11 cellular contexts compared by ENCODE assay signal in genomic region chr9:106753155-106753671, GRCh38.
DNase-seq lines count a peak whose midpoint lies in the region; ATAC-seq, FAIRE-seq and TF ChIP-seq lines count a peak whose summit lies in the region.
"Had no signal": no experiment of that assay in that cellular context is flagged by ENCODE, and none has a peak within 500 bp of the region (broad histone marks: within the 10 kb centered on the region; RNA-seq: fewer than 3 reads in every experiment).

No MANE protein-coding gene starts in this region.

- no peak overlapping the region for H3K27ac Mint-ChIP-seq in progenitor cell of endocrine pancreas
- H3K27ac Mint-ChIP-seq: activated T-helper 17 cell treated with anti-CD3 and anti-CD28 coated beads, Interleukin-2, amount 50 U/mL, for 72 hours had no signal

- DNase-seq in HTR-8/SVneo (ENCODE audit: insufficient read length, low spot score) (no peak), mucosa of descending colon (peak in 1 of 3 donors; percentile 7), progenitor cell of endocrine pancreas (ENCODE audit: low spot score, unreplicated experiment) (no peak), RKO (ENCODE audit: low spot score) (no peak), SIG-M5 (lab: John Stamatoyannopoulos, UW) (no peak), lower leg skin (ENCODE audit: low spot score in 2 of 2) (no peak)

- H3K9me3 Mint-ChIP-seq in progenitor cell of endocrine pancreas (ENCODE audit: low read depth), result no peaks in the 10 kb centered on the region

- no peak overlapping the region for H3K4me3 Mint-ChIP-seq in progenitor cell of endocrine pancreas (ENCODE audit: low read depth)
- H3K4me3 Mint-ChIP-seq: activated T-helper 17 cell treated with anti-CD3 and anti-CD28 coated beads, Interleukin-2, amount 50 U/mL, for 72 hours had no signal

- no peaks in the 10 kb centered on the region for H3K9me3 ChIP-seq in mucosa of descending colon
- H3K9me3 ChIP-seq: vagina had no signal

- H3K27me3 Mint-ChIP-seq in progenitor cell of endocrine pancreas, result peaks cover 5% of the 10 kb centered on the region
- H3K27me3 Mint-ChIP-seq: activated T-helper 17 cell treated with anti-CD3 and anti-CD28 coated beads, Interleukin-2, amount 50 U/mL, for 72 hours had no signal

- TF ChIP-seq CTCF in mucosa of descending colon (IDR thresholded peaks at IDR 0.05) (no peak), progenitor cell of endocrine pancreas (IDR thresholded peaks at IDR 0.05; ENCODE audit: unreplicated experiment) (no peak), lower leg skin (IDR thresholded peaks at IDR 0.05) (no peak)

- no peaks in the 10 kb centered on the region for H3K36me3 Mint-ChIP-seq in progenitor cell of endocrine pancreas (ENCODE audit: insufficient read depth)

- H3K4me3 ChIP-seq in mucosa of descending colon, result no peak overlapping the region
- no peak overlapping the region for H3K4me3 ChIP-seq in lower leg skin (ENCODE audit: low read depth, poor library complexity, severe bottlenecking)
- H3K4me3 ChIP-seq: skin epidermis, vagina had no signal

- H3K4me1 Mint-ChIP-seq in progenitor cell of endocrine pancreas (ENCODE audit: low read depth), result peaks cover 13% of the 10 kb centered on the region
- H3K4me1 Mint-ChIP-seq: activated T-helper 17 cell treated with anti-CD3 and anti-CD28 coated beads, Interleukin-2, amount 50 U/mL, for 72 hours had no signal

- 62 to 77% methylated on average over 4 of the region's 4 CpGs for WGBS in lower leg skin, 2 donors

- no peaks in the 10 kb centered on the region for H3K36me3 ChIP-seq in mucosa of descending colon (ENCODE audit: low read depth)
- H3K36me3 ChIP-seq: vagina had no signal

- FAIRE-seq in HTR-8/SVneo (lab: Jason Lieb, UNC), result peak; percentile 48

- no peaks in the 10 kb centered on the region for H3K4me1 ChIP-seq in mucosa of descending colon (ENCODE audit: low read depth)
- H3K4me1 ChIP-seq: vagina had no signal

- TF ChIP-seq POLR2A in lower leg skin (IDR thresholded peaks at IDR 0.05), result no peak

- ATAC-seq in GM18870 (IDR thresholded peaks at IDR 0.05; ENCODE audit: unreplicated experiment) (peak; percentile 93), HG02571 (IDR thresholded peaks at IDR 0.05; ENCODE audit: unreplicated experiment) (peak; percentile 79), mucosa of descending colon (peak; percentile 27)
- ATAC-seq: activated T-helper 17 cell treated with anti-CD3 and anti-CD28 coated beads, Interleukin-2, amount 50 U/mL, for 72 hours had no signal

- intact Hi-C loops in mucosa of descending colon (cut with DNase I, micrococcal nuclease) (no loop called here), lower leg skin (cut with DNase I; ENCODE audit: low total_unique reads) (no loop called here)

Comparison
In these comparisons a context has a peak if more than half of its experiments do, and no peak if none do; other contexts are left out.
1. ATAC-seq: peak in every context shown above with its lines; median percentile 93 in GM18870; 79 in HG02571; 27 in mucosa of descending colon.